Comparison of ENCODE assay signal across 8 cellular contexts in the genomic region with DNA sequence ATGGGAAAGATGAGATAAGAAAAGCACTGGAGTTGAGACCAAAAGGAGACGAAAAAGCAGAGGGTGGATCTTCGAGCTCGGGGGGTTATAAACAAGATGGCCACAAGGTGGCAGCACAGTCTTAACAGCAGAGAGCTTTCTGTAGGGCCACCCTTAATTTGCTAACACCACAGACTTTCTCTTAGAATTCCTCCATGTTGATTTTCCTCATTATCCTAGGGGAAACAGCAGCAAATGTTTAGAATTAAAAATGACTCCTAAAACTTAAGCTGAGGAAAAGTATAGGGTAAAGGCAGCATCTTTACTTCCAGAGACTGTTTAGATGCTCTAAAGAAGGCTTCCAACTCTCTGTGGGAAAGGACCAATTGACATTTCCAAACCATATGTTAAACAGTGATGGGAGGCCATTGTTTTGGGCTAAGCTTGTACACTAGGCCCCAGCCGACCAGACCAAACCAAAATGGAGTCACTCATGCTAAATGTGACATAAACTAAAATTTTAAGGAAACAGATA. TPM values are rescaled to one million over a fixed set of nuclear protein-coding genes. Genes with fewer than 3 reads are reported as not detected.
DNase-seq lines count a peak whose midpoint lies in the region; ATAC-seq and TF ChIP-seq lines count a peak whose summit lies in the region.

No MANE protein-coding gene starts in this region.

- no peaks in the 10 kb centered on the region for H3K9me2 ChIP-seq in Loucy (replicated peaks; ENCODE audit: low read depth, low read length)

- peak overlapping the region; percentile 69; the same call in 1 of the 2 replicates for H2AFZ ChIP-seq in Loucy (ENCODE audit: low read length)

- H3K27ac Mint-ChIP-seq in activated T-helper 2 cell treated with anti-CD3 and anti-CD28 coated beads, Interferon-gamma antibody, Interleukin-2, Interleukin-4, amounts not matched to agents 10 μg/mL and 5 μg/mL and 100 μg/mL, durations not matched to agents 14 hours and 24 hours and 36 hours = no peak overlapping the region

- no peak overlapping the region for H3K4me2 ChIP-seq in Loucy (ENCODE audit: low read depth, low read length, poor library complexity, severe bottlenecking)

- no peak overlapping the region for H3K27ac ChIP-seq in thyroid gland

- no peaks in the 10 kb centered on the region for H4K20me1 ChIP-seq in Loucy (ENCODE audit: insufficient read depth, low read length, poor library complexity, severe bottlenecking)

- no peaks in the 10 kb centered on the region for H3F3A ChIP-seq in Loucy (ENCODE audit: low read depth)

- H3K4me3 ChIP-seq in Loucy (ENCODE audit: low read length, poor library complexity, severe bottlenecking) (no peak overlapping the region), foreskin fibroblast (ENCODE audit: low read depth in 1 of 2, low read length in 2 of 2) (no peak overlapping the region), thyroid gland (replicated peaks in 1 of 3) (no peak overlapping the region)

- peaks cover 38% of the 10 kb centered on the region for H3K4me1 Mint-ChIP-seq in activated T-helper 2 cell treated with anti-CD3 and anti-CD28 coated beads, Interferon-gamma antibody, Interleukin-2, Interleukin-4, amounts not matched to agents 10 μg/mL and 5 μg/mL and 100 μg/mL, durations not matched to agents 14 hours and 24 hours and 36 hours (ENCODE audit: low read depth)

- no peak for TF ChIP-seq POLR2A in thyroid gland (IDR thresholded peaks at IDR 0.05)

- H3K27me3 ChIP-seq in Loucy (ENCODE audit: insufficient read depth, low read length, poor library complexity, severe bottlenecking) (no peaks in the 10 kb centered on the region), thyroid gland (no peaks in the 10 kb centered on the region)

- intact Hi-C loops in activated T-helper 2 cell treated with anti-CD3 and anti-CD28 coated beads, Interferon-gamma antibody, Interleukin-2, Interleukin-4, amounts not matched to agents 10 μg/mL and 5 μg/mL and 100 μg/mL, durations not matched to agents 14 hours and 24 hours and 36 hours (cut with micrococcal nuclease) = loop anchor here (1.0 to 2.0 kb wide), 2 partner anchors 29 to 261 kb away; no protein-coding TSS in a partner anchor
- intact Hi-C loops in thyroid gland (cut with DNase I) = loop anchor here (5.0 to 10.0 kb wide), 2 partner anchors 262 to 569 kb away; no protein-coding TSS in a partner anchor

- WGBS in thyroid gland, 2 donors = 4 to 9% methylated on average over 4 of the region's 4 CpGs

- no peaks in the 10 kb centered on the region for H3K27me3 Mint-ChIP-seq in activated T-helper 2 cell treated with anti-CD3 and anti-CD28 coated beads, Interferon-gamma antibody, Interleukin-2, Interleukin-4, amounts not matched to agents 10 μg/mL and 5 μg/mL and 100 μg/mL, durations not matched to agents 14 hours and 24 hours and 36 hours (ENCODE audit: low read depth)

- H3K4me1 ChIP-seq in Loucy (ENCODE audit: insufficient read depth, low read length, poor library complexity, severe bottlenecking) = peaks cover 22% of the 10 kb centered on the region
- no peaks in the 10 kb centered on the region for H3K4me1 ChIP-seq in thyroid gland

- H3K9ac ChIP-seq in Loucy (ENCODE audit: low read depth, low read length, poor library complexity, severe bottlenecking) = no peak overlapping the region

- TF ChIP-seq CTCF in GM20000 (IDR thresholded peaks at IDR 0.05; ENCODE audit: extremely low read depth, missing control alignments) (peak; percentile 45), Loucy (conservative IDR thresholded peaks at IDR 0.05; ENCODE audit: low read length) (peak; percentile 91), foreskin fibroblast (IDR thresholded peaks at IDR 0.05; ENCODE audit: low read depth, low read length) (peak; percentile 82), omental fat pad (IDR thresholded peaks at IDR 0.05) (peak in 1 of 3 donors; percentile 71), thyroid gland (IDR thresholded peaks at IDR 0.05) (peak; percentile 63 to 91 (median 86))

- H3K9me3 Mint-ChIP-seq in activated T-helper 2 cell treated with anti-CD3 and anti-CD28 coated beads, Interferon-gamma antibody, Interleukin-2, Interleukin-4, amounts not matched to agents 10 μg/mL and 5 μg/mL and 100 μg/mL, durations not matched to agents 14 hours and 24 hours and 36 hours = no peaks in the 10 kb centered on the region

- no peak overlapping the region for H3K4me3 Mint-ChIP-seq in activated T-helper 2 cell treated with anti-CD3 and anti-CD28 coated beads, Interferon-gamma antibody, Interleukin-2, Interleukin-4, amounts not matched to agents 10 μg/mL and 5 μg/mL and 100 μg/mL, durations not matched to agents 14 hours and 24 hours and 36 hours (ENCODE audit: low read depth)

- ATAC-seq in omental fat pad (ENCODE audit: low FRiP score) = peak; percentile 92

- peak; percentile 80 for DNase-seq in CD1c-positive myeloid dendritic cell (ENCODE audit: extremely low spot score)
- peak; percentile 67 for DNase-seq in GM20000 (ENCODE audit: low spot score)
- peak; percentile 85 for DNase-seq in RPMI8226
- DNase-seq in activated T-helper 2 cell treated with anti-CD3 and anti-CD28 coated beads, Interferon-gamma antibody, Interleukin-2, Interleukin-4, amounts not matched to agents 10 μg/mL and 5 μg/mL and 100 μg/mL, durations not matched to agents 14 hours and 24 hours and 36 hours (ENCODE audit: low spot score) = peak; percentile 44
- peak; percentile 75 to 93 for DNase-seq in foreskin fibroblast
- DNase-seq in omental fat pad (ENCODE audit: low spot score) = peak; percentile 94
- DNase-seq in thyroid gland = peak; percentile 78 to 83

- no peaks in the 10 kb centered on the region for H3K79me2 ChIP-seq in Loucy (ENCODE audit: insufficient read depth, low read length)

- H3K36me3 Mint-ChIP-seq in activated T-helper 2 cell treated with anti-CD3 and anti-CD28 coated beads, Interferon-gamma antibody, Interleukin-2, Interleukin-4, amounts not matched to agents 10 μg/mL and 5 μg/mL and 100 μg/mL, durations not matched to agents 14 hours and 24 hours and 36 hours (ENCODE audit: low read depth) = no peaks in the 10 kb centered on the region

- H3K36me3 ChIP-seq in Loucy (ENCODE audit: insufficient read depth, low read length) = no peaks in the 10 kb centered on the region
- H3K36me3 ChIP-seq in thyroid gland = no peaks in the 10 kb centered on the region

- H3K9me3 ChIP-seq in Loucy (ENCODE audit: insufficient read depth, low read depth, low read length) (no peaks in the 10 kb centered on the region), thyroid gland (no peaks in the 10 kb centered on the region)

RNA-seq across cellular contexts. Expression of a gene that starts 2.5 kb away (rescaled TPM):
- not detected in 2 replicates for total RNA-seq in activated T-helper 2 cell treated with anti-CD3 and anti-CD28 coated beads, Interferon-gamma antibody, Interleukin-2, Interleukin-4, amounts not matched to agents 10 μg/mL and 5 μg/mL and 100 μg/mL, durations not matched to agents 14 hours and 24 hours and 36 hours
- not detected for total RNA-seq in omental fat pad
- not detected for total RNA-seq in thyroid gland

RNA-seq across cellular contexts. Expression of a gene that starts 20.0 kb away (rescaled TPM):
- total RNA-seq in activated T-helper 2 cell treated with anti-CD3 and anti-CD28 coated beads, Interferon-gamma antibody, Interleukin-2, Interleukin-4, amounts not matched to agents 10 μg/mL and 5 μg/mL and 100 μg/mL, durations not matched to agents 14 hours and 24 hours and 36 hours = 160 and 169 TPM in 2 replicates
- total RNA-seq in omental fat pad (10 to 100 TPM; 68.7 to 99.2 (median 90.2) TPM), thyroid gland (100 to 1,000 TPM in 2 of 4 donors, 10 to 100 TPM in 2; 70.5 to 158 (median 95.7) TPM)

Comparison
In these comparisons a context has a peak if more than half of its experiments do, and no peak if none do; other contexts are left out.
1. DNase-seq: peak in every context shown above with its lines; median percentile 94 in omental fat pad; 85 in RPMI8226; 84 in foreskin fibroblast; 80 in thyroid gland; 80 in CD1c-positive myeloid dendritic cell; 67 in GM20000; 44 in activated T-helper 2 cell treated with anti-CD3 and anti-CD28 coated beads, Interferon-gamma antibody, Interleukin-2, Interleukin-4, amounts not matched to agents 10 μg/mL and 5 μg/mL and 100 μg/mL, durations not matched to agents 14 hours and 24 hours and 36 hours.